In the genomic region with DNA sequence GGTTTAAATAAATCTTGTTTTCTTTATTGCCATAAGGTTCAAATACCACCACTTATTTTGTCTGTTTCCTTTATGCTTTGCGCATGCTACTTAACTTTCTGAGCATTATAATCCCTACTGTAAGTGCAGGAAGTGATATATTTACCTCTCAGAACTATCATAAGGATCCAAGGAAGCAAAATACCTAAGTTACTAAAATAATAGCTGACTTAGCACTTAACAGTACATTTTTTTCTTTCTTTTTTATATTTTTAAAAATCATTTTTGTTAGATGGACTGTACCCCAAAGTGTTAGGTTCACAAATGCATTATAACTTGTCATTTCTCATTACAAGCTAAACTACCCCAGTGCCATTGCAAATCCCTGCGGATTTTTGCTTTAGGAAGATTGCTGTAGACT, we compare ENCODE assay signal across 26 cellular contexts.
"Had no signal": no experiment of that assay in that cellular context is flagged by ENCODE, and none has a peak within 500 bp of the region (broad histone marks: within the 10 kb centered on the region; RNA-seq: fewer than 3 reads in every experiment).

No MANE protein-coding gene starts in this region.

- H3K4me3 ChIP-seq: heart right ventricle, hepatocyte, left ventricle myocardium inferior, lung, pancreas, prostate gland, sigmoid colon, smooth muscle cell, transverse colon, upper lobe of right lung had no signal

- H3K9me3 ChIP-seq: heart right ventricle, left ventricle myocardium inferior, pancreas, prostate gland, sigmoid colon, transverse colon, upper lobe of right lung had no signal

- ATAC-seq: heart right ventricle; natural killer cell treated with Interleukin-12 subunit alpha and Interleukin-12 subunit beta and Interleukin-15 and Interleukin-18, amount 100 ng/mL, for 72 hours; pancreas; right cardiac atrium; stimulated activated memory B cell treated with anti-CD40 and anti-IgM and Interleukin-4, amounts not matched to agents 10 μg/mL and 1 μg/mL and 100 μg/mL, for 72 hours; stimulated activated naive CD8-positive, alpha-beta T cell treated with anti-CD3 and anti-CD28 coated beads, Interleukin-15, amount 100 ng/mL, for 72 hours; upper lobe of right lung had no signal

- H2AFZ ChIP-seq: hepatocyte had no signal

- H3K4me1 ChIP-seq: pancreas, prostate gland, upper lobe of right lung had no signal

- H3K79me2 ChIP-seq: hepatocyte had no signal

- DNase-seq: heart right ventricle; islet precursor cell; left ventricle myocardium inferior; mesendoderm; naive B cell; pancreas; posterior cingulate gyrus; retina; right cardiac atrium; sigmoid colon; stimulated activated CD4-positive, alpha-beta T cell treated with anti-CD3 and anti-CD28 coated beads, Interleukin-1b, Interleukin-23, amount 100 ng/mL, for 48 hours; stimulated activated CD4-positive, alpha-beta T cell treated with anti-CD3 and anti-CD28 coated beads, Interleukin-2, amount 100 ng/mL, for 48 hours; stimulated activated CD4-positive, alpha-beta T cell treated with anti-CD3 and anti-CD28 coated beads, Interleukin-4, amount 100 ng/mL, for 4 hours; stimulated activated CD8-positive, alpha-beta memory T cell treated with anti-CD3 and anti-CD28 coated beads, Interleukin-4, amount 100 ng/mL, for 48 hours; stimulated activated naive CD4-positive, alpha-beta T cell treated with Interleukin-2 at 50 U/mL for 16 hours; stimulated activated naive CD8-positive, alpha-beta T cell treated with anti-CD3 and anti-CD28 coated beads, Interleukin-15, amount 100 ng/mL, for 72 hours; substantia nigra; transverse colon; upper lobe of right lung had no signal

- H3K36me3 ChIP-seq: heart right ventricle, left ventricle myocardium inferior, pancreas, prostate gland, sigmoid colon, transverse colon, upper lobe of right lung had no signal

- FAIRE-seq: pancreas, urothelium cell line had no signal

- H3K4me2 ChIP-seq: hepatocyte, smooth muscle cell had no signal

- H3K27ac ChIP-seq: heart right ventricle, hepatocyte, left ventricle myocardium inferior, pancreas, prostate gland, transverse colon, upper lobe of right lung had no signal

- H3K27me3 ChIP-seq: heart right ventricle, hepatocyte, pancreas, sigmoid colon, transverse colon, upper lobe of right lung had no signal
